11 cellular contexts compared by ENCODE assay signal in genomic region chr19:35908010-35908441, GRCh38. TPM values are rescaled to one million over a fixed set of nuclear protein-coding genes. Genes with fewer than 3 reads are reported as not detected.
A peak's percentile ranks its signal among the peaks of the same experiment; 100 is the strongest.
DNase-seq lines count a peak whose midpoint lies in the region; ATAC-seq and TF ChIP-seq lines count a peak whose summit lies in the region.
"Had no signal": no experiment of that assay in that cellular context is flagged by ENCODE, and none has a peak within 500 bp of the region (broad histone marks: within the 10 kb centered on the region; RNA-seq: fewer than 3 reads in every experiment).

TSS of gene TYROBP (minus strand) at chr19:35908295. CDS start at chr19:35908228, 67 bp downstream.

- no peak within 1 kb of the TSS for H3K4me3 ChIP-seq in adipocyte (ENCODE audit: low read length)
- H3K4me3 ChIP-seq in lower lobe of right lung, result peak within 1 kb of the TSS; percentile 52
- H3K4me3 ChIP-seq in suprapubic skin, result peak within 1 kb of the TSS; percentile 34

- H3K4me3 Mint-ChIP-seq in T-helper 1 cell treated with Interleukin-12 subunit alpha and Interleukin-12 subunit beta and Interleukin-4 antibody, amounts not matched to agents 30 μg/mL and 1 μg/mL, for 36 hours, result no peak within 1 kb of the TSS

- H3K4me1 Mint-ChIP-seq in T-helper 1 cell treated with Interleukin-12 subunit alpha and Interleukin-12 subunit beta and Interleukin-4 antibody, amounts not matched to agents 30 μg/mL and 1 μg/mL, for 36 hours (ENCODE audit: low read depth), result peaks cover 29% of the 10 kb centered on the region

- peak in 1 of 2 donors; percentile 43 for TF ChIP-seq POLR2A in suprapubic skin (IDR thresholded peaks at IDR 0.05)

- peaks cover 15% of the 10 kb centered on the region for H3K4me1 ChIP-seq in adipocyte (ENCODE audit: control insufficient read depth, insufficient read depth, low read length)
- peaks cover 22% of the 10 kb centered on the region for H3K4me1 ChIP-seq in lower lobe of right lung
- peaks cover 21% of the 10 kb centered on the region for H3K4me1 ChIP-seq in suprapubic skin

- no peaks in the 10 kb centered on the region for H3K9me3 ChIP-seq in adipocyte (ENCODE audit: control insufficient read depth, low read length)
- H3K9me3 ChIP-seq in lower lobe of right lung, result no peaks in the 10 kb centered on the region
- H3K9me3 ChIP-seq in suprapubic skin, result no peaks in the 10 kb centered on the region

- H3K27ac ChIP-seq in lower lobe of right lung (peak within 1 kb of the TSS; percentile 85), suprapubic skin (peak within 1 kb of the TSS; percentile 44)
- H3K27ac ChIP-seq: 22Rv1 had no signal

- peak; percentile 61 to 69 for ATAC-seq in lower lobe of right lung
- no peak for ATAC-seq in HG03280 (IDR thresholded peaks at IDR 0.05; ENCODE audit: unreplicated experiment)

- no peaks in the 10 kb centered on the region for H3K9me3 Mint-ChIP-seq in T-helper 1 cell treated with Interleukin-12 subunit alpha and Interleukin-12 subunit beta and Interleukin-4 antibody, amounts not matched to agents 30 μg/mL and 1 μg/mL, for 36 hours

- TF ChIP-seq CTCF in lower lobe of right lung (IDR thresholded peaks at IDR 0.05), result no peak
- no peak for TF ChIP-seq CTCF in suprapubic skin (IDR thresholded peaks at IDR 0.05)

- H3K27me3 Mint-ChIP-seq in T-helper 1 cell treated with Interleukin-12 subunit alpha and Interleukin-12 subunit beta and Interleukin-4 antibody, amounts not matched to agents 30 μg/mL and 1 μg/mL, for 36 hours (ENCODE audit: low read depth), result no peaks in the 10 kb centered on the region

- no peaks in the 10 kb centered on the region for H3K27me3 ChIP-seq in adipocyte (replicated peaks; ENCODE audit: control insufficient read depth, insufficient read depth, low read length)
- H3K27me3 ChIP-seq in lower lobe of right lung (ENCODE audit: low read depth), result peaks cover 4% of the 10 kb centered on the region
- no peaks in the 10 kb centered on the region for H3K27me3 ChIP-seq in suprapubic skin

- H3K36me3 Mint-ChIP-seq in T-helper 1 cell treated with Interleukin-12 subunit alpha and Interleukin-12 subunit beta and Interleukin-4 antibody, amounts not matched to agents 30 μg/mL and 1 μg/mL, for 36 hours (ENCODE audit: low read depth), result peaks cover 6% of the 10 kb centered on the region

- DNase-seq in T-helper 1 cell, result no peak
- no peak for DNase-seq in adipocyte (ENCODE audit: low read depth)
- peak; percentile 79 for DNase-seq in lower lobe of right lung
- DNase-seq in suprapubic skin (ENCODE audit: low spot score in 2 of 2), result no peak
- DNase-seq in HK-2 (ENCODE audit: unreplicated experiment), result no peak
- DNase-seq in NCI-H774 (lab: John Stamatoyannopoulos, UW), result no peak
- DNase-seq: effector CD4-positive, alpha-beta T cell; NCI-H2029 had no signal

- H3K27ac Mint-ChIP-seq in T-helper 1 cell treated with Interleukin-12 subunit alpha and Interleukin-12 subunit beta and Interleukin-4 antibody, amounts not matched to agents 30 μg/mL and 1 μg/mL, for 36 hours, result peak within 1 kb of the TSS; percentile 71

- intact Hi-C loops in lower lobe of right lung (cut with DNase I), result no loop called here

- TF ChIP-seq EP300 in suprapubic skin (IDR thresholded peaks at IDR 0.05), result no peak

- WGBS in suprapubic skin, result 71% methylated on average over 8 of the region's 9 CpGs

- H3K36me3 ChIP-seq in adipocyte (ENCODE audit: control insufficient read depth, insufficient read depth, low read length, severe bottlenecking), result no peaks in the 10 kb centered on the region
- H3K36me3 ChIP-seq in lower lobe of right lung, result no peaks in the 10 kb centered on the region
- H3K36me3 ChIP-seq in suprapubic skin, result no peaks in the 10 kb centered on the region

- H3K9ac ChIP-seq in adipocyte (ENCODE audit: low read length), result peak within 1 kb of the TSS; percentile 25

RNA-seq across cellular contexts. Expression of gene TYROBP, which starts in this region (rescaled TPM):
- 460 TPM for total RNA-seq in lower lobe of right lung
- 10 to 100 TPM; 12.4 to 29.4 (median 15.6) TPM for total RNA-seq in suprapubic skin

Comparison
In these comparisons a context has a peak if more than half of its experiments do, and no peak if none do; other contexts are left out.
1. RNA of gene TYROBP (total RNA-seq): 460 TPM in lower lobe of right lung (single experiment); 12.4 to 29.4 TPM in suprapubic skin; every median in the first group is over 10 times any median in the second.